8 cellular contexts compared by ENCODE assay signal in the genomic region with DNA sequence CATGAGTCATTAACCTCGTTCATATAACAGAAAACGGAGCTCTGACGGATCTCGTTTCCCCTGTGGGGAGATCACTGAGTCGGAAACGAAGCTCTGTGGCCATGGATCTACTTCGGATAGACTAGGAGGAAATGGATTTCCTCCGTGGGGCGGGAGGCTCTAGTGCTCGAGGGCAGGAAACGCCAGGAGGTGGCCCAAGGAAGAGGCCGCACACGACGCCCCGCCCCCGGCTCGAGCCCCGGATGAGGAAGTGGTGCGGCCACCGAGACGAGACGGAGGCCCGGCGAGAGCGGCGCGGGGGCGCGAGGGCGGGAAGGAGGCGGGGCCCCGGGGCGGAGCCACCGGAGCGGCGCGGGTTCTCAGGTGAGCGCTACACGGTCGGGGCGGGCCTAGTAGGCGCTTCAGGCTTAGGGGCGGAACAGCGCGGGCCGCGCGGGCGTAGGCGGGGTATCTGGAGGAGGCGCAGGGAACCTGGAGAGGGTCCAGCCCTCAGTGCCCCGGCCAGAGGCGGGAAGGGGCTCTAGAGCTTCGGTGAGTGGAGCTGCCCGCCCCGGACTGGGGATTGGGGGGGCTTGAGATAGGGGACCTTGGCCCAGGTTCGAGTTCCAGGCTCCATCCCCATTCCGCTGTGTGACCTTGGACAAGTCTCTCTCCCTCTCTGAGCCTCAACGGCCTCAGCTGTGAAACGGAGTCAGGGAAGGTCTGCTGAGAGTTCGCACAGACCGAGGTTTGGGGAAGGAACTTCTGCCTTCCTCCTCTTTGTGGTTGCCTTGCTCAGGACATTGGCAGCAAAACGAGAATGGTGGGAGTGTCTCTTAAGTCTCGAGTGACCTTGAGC. TPM values are rescaled to one million over a fixed set of nuclear protein-coding genes. Genes with fewer than 3 reads are reported as not detected.
DNase-seq lines count a peak whose midpoint lies in the region; ATAC-seq, FAIRE-seq and TF ChIP-seq lines count a peak whose summit lies in the region.

Gene DEPDC5 (plus strand): TSS at position 386 of the 838 bp plus-strand sequence. CDS start 903 bp downstream, outside the sequence.

- H3K4me2 ChIP-seq in HCT116 (ENCODE audit: low read length) (peak within 1 kb of the TSS; percentile 89), neural progenitor cell (peak within 1 kb of the TSS; percentile 80)

- H3K27me3 Mint-ChIP-seq in neural progenitor cell (ENCODE audit: insufficient read depth, low read depth) = peaks cover 2% of the 10 kb centered on the region

- CTCF ChIA-PET in HCT116 (lab: Charles Lee) = interaction anchor here (1.8 to 2.4 kb wide), 2 partner anchors 88 to 216 kb away, joined by 6 to 8 read pairs; no protein-coding TSS in a partner anchor

- no peaks in the 10 kb centered on the region for H4K20me1 ChIP-seq in HCT116 (ENCODE audit: insufficient read depth)
- no peaks in the 10 kb centered on the region for H4K20me1 ChIP-seq in neural progenitor cell (ENCODE audit: low read depth)

- RAD21 ChIA-PET in HCT116 (lab: Charles Lee; ENCODE audit: low non-redundant PET in 1 of 2, low total read pairs in 2 of 2, uncharacterized antibody in 2 of 2, unreplicated experiment in 2 of 2) = no interaction called here

- H3K9me2 ChIP-seq in HCT116 (ENCODE audit: insufficient read depth) = no peaks in the 10 kb centered on the region

- no peaks in the 10 kb centered on the region for H3K9me3 Mint-ChIP-seq in neural progenitor cell

- peaks cover 44% of the 10 kb centered on the region for H3K4me1 Mint-ChIP-seq in neural progenitor cell

- peak within 1 kb of the TSS; percentile 96 for H3K27ac Mint-ChIP-seq in neural progenitor cell

- H3K4me3 ChIP-seq in HCT116 (replicated peaks in 1 of 2; ENCODE audit: low read depth in 1 of 2, low read length in 2 of 2) = peak within 1 kb of the TSS; percentile 65 to 77
- peak within 1 kb of the TSS; percentile 80 for H3K4me3 ChIP-seq in SJSA1
- H3K4me3 ChIP-seq in neural progenitor cell = peak within 1 kb of the TSS; percentile 71

- H2AFZ ChIP-seq in HCT116 (ENCODE audit: low read depth, low read length, poor library complexity, severe bottlenecking) (no peak within 1 kb of the TSS), neural progenitor cell (replicated peaks) (peak within 1 kb of the TSS; percentile 96)

- no peaks in the 10 kb centered on the region for H3K36me3 Mint-ChIP-seq in neural progenitor cell

- H3K36me3 ChIP-seq in HCT116 (ENCODE audit: control insufficient read depth in 1 of 2, insufficient read depth in 2 of 2, low read length in 2 of 2) (0 out of 4 replicates have a peak, but pooled peaks cover 3 to 9% of the 10 kb centered on the region in 2 experiments), SJSA1 (peaks cover 15% of the 10 kb centered on the region), neural progenitor cell (no peaks in the 10 kb centered on the region)

- H3K79me2 ChIP-seq in HCT116 (ENCODE audit: insufficient read depth, low read length) (peaks cover 35% of the 10 kb centered on the region), neural progenitor cell (ENCODE audit: low read depth) (peaks cover 30% of the 10 kb centered on the region)

- peak within 1 kb of the TSS; percentile 94 for H3K4me3 Mint-ChIP-seq in neural progenitor cell

- TF ChIP-seq RAD21 in HCT116 (IDR thresholded peaks at IDR 0.05; ENCODE audit: low read depth) = no peak

- H3K9ac ChIP-seq in HCT116 (ENCODE audit: low read length) (peak within 1 kb of the TSS; percentile 79), neural progenitor cell (peak within 1 kb of the TSS; percentile 57)

- peak; percentile 85 for ATAC-seq in HCT116
- ATAC-seq in foreskin keratinocyte = peak; percentile 85

- POLR2A ChIA-PET in HCT116 (lab: Charles Lee) = interaction anchor here (0.9 to 1.9 kb wide), 5 partner anchors 77 to 196 kb away, joined by 3 to 12 read pairs (median 3); partner anchors contain the start of gene PISD

- intact Hi-C loops in HCT116 (cut with micrococcal nuclease) = loop anchor here (5.0 kb wide), 1 partner anchor 193 kb away; no protein-coding TSS in a partner anchor

- DNase-seq in HCT116 (ENCODE audit: low read depth, low spot score) = peak; percentile 85
- DNase-seq in MV-4-11 (lab: John Stamatoyannopoulos, UW) = peak; percentile 95
- DNase-seq in SJSA1 (ENCODE audit: low read depth in 1 of 2, low spot score in 2 of 2) = peak; percentile 95 to 96
- peak; percentile 81 to 96 (median 90) for DNase-seq in activated naive CD4-positive, alpha-beta T cell (lab: John Stamatoyannopoulos, UW)
- DNase-seq in foreskin keratinocyte = peak; percentile 84 to 93
- peak; percentile 97 for DNase-seq in neural progenitor cell (ENCODE audit: low spot score)
- peak; percentile 90 for DNase-seq in stromal cell of bone marrow (ENCODE audit: low read depth)

- TF ChIP-seq CTCF in HCT116 (IDR thresholded peaks at IDR 0.05 in 2 of 3, conservative IDR thresholded peaks at IDR 0.05 in 1 of 3; ENCODE audit: borderline replicate concordance in 1 of 3, insufficient read depth in 1 of 3, low read depth in 2 of 3, low read length in 2 of 3) (no peak), foreskin keratinocyte (conservative IDR thresholded peaks at IDR 0.05) (peak; percentile 6), neural progenitor cell (IDR thresholded peaks at IDR 0.05) (peak; percentile 5)

- H3K4me1 ChIP-seq in HCT116 (ENCODE audit: control insufficient read depth in 1 of 2, insufficient read depth in 2 of 2, low read length in 2 of 2) = peaks cover 24 to 38% of the 10 kb centered on the region in 2 experiments; a peak in 3 of 4 replicates
- H3K4me1 ChIP-seq in SJSA1 (replicated peaks) = peaks cover 35% of the 10 kb centered on the region
- peaks cover 22% of the 10 kb centered on the region for H3K4me1 ChIP-seq in foreskin keratinocyte
- H3K4me1 ChIP-seq in neural progenitor cell = peaks cover 21% of the 10 kb centered on the region

- H3K27me3 ChIP-seq in HCT116 (ENCODE audit: insufficient read depth, low read length) (no peaks in the 10 kb centered on the region), SJSA1 (replicated peaks) (no peaks in the 10 kb centered on the region), foreskin keratinocyte (no peaks in the 10 kb centered on the region), neural progenitor cell (no peaks in the 10 kb centered on the region)

- FAIRE-seq in G401.6 (lab: Jason Lieb, UNC) = peak; percentile 47

- BruUV-seq in HCT116 (replicated peaks; lab: Mats Ljungman, UMichigan) = TSS peak; percentile 55

- peak; percentile 88 for TF ChIP-seq POLR2A in HCT116 (IDR thresholded peaks at IDR 0.05; ENCODE audit: borderline replicate concordance, extremely low read depth, insufficient read depth, insufficient read length)

- H3F3A ChIP-seq in neural progenitor cell (ENCODE audit: low read depth) = peaks cover 50% of the 10 kb centered on the region

- H3K27ac ChIP-seq in HCT116 (ENCODE audit: low read depth, low read length) (peak within 1 kb of the TSS; percentile 92), SJSA1 (peak within 1 kb of the TSS; percentile 82), foreskin keratinocyte (peak within 1 kb of the TSS; percentile 83), neural progenitor cell (peak within 1 kb of the TSS; percentile 89)

- H3K9me3 ChIP-seq in HCT116 (ENCODE audit: control insufficient read depth in 1 of 2, insufficient read depth in 1 of 2, low read depth in 1 of 2, low read length in 2 of 2) (no peaks in the 10 kb centered on the region), SJSA1 (replicated peaks) (no peaks in the 10 kb centered on the region), neural progenitor cell (ENCODE audit: low read depth) (no peaks in the 10 kb centered on the region)

TF ChIP-seq in HCT116, 20 proteins besides CTCF, POLR2A, EP300 and RAD21 (continues in another document):
- TF ChIP-seq, protein P1, sequence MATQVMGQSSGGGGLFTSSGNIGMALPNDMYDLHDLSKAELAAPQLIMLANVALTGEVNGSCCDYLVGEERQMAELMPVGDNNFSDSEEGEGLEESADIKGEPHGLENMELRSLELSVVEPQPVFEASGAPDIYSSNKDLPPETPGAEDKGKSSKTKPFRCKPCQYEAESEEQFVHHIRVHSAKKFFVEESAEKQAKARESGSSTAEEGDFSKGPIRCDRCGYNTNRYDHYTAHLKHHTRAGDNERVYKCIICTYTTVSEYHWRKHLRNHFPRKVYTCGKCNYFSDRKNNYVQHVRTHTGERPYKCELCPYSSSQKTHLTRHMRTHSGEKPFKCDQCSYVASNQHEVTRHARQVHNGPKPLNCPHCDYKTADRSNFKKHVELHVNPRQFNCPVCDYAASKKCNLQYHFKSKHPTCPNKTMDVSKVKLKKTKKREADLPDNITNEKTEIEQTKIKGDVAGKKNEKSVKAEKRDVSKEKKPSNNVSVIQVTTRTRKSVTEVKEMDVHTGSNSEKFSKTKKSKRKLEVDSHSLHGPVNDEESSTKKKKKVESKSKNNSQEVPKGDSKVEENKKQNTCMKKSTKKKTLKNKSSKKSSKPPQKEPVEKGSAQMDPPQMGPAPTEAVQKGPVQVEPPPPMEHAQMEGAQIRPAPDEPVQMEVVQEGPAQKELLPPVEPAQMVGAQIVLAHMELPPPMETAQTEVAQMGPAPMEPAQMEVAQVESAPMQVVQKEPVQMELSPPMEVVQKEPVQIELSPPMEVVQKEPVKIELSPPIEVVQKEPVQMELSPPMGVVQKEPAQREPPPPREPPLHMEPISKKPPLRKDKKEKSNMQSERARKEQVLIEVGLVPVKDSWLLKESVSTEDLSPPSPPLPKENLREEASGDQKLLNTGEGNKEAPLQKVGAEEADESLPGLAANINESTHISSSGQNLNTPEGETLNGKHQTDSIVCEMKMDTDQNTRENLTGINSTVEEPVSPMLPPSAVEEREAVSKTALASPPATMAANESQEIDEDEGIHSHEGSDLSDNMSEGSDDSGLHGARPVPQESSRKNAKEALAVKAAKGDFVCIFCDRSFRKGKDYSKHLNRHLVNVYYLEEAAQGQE (IDR thresholded peaks at IDR 0.05; ENCODE audit: low read depth) = no peak
- peak; percentile 94 for TF ChIP-seq EGR1 (IDR thresholded peaks at IDR 0.05; ENCODE audit: low read depth)
- peak; percentile 77 for TF ChIP-seq MAX (IDR thresholded peaks at IDR 0.05)
- TF ChIP-seq ELF1 (IDR thresholded peaks at IDR 0.05; ENCODE audit: borderline replicate concordance, low read depth) = peak; percentile 88
- TF ChIP-seq ZNF274 (IDR thresholded peaks at IDR 0.05; ENCODE audit: low read depth, low read length) = no peak
- TF ChIP-seq SIN3A (IDR thresholded peaks at IDR 0.05; ENCODE audit: low read depth) = peak; percentile 68
- TF ChIP-seq POLR2AphosphoS5 (IDR thresholded peaks at IDR 0.05; ENCODE audit: low read depth, low read length) = peak; percentile 86
- peak; percentile 38 for TF ChIP-seq YY1 (IDR thresholded peaks at IDR 0.05; ENCODE audit: extremely low read depth, insufficient replicate concordance, low read depth, low read length)
- peak; percentile 70 for TF ChIP-seq ZFX (IDR thresholded peaks at IDR 0.05)

RNA-seq across cellular contexts. Expression of gene DEPDC5, which starts in this region (rescaled TPM):
- total RNA-seq in HCT116 (2021; ENCODE audit: unreplicated experiment) (35.0 TPM), foreskin keratinocyte (10.2 and 10.6 TPM in 2 replicates), neural progenitor cell (ENCODE audit: low replicate concordance) (18.3 and 37.1 TPM in 2 replicates)
- 11.3 and 14.1 TPM in 2 replicates for polyA plus RNA-seq in HCT116 (2012)
- total RNA-seq in SJSA1 (2014; rRNA removed; shearing (Covaris generic)) = 6.5 and 11.9 TPM in 2 replicates
- polyA plus RNA-seq in foreskin keratinocyte = 4.8 and 5.6 TPM in 2 replicates

Comparison
In these comparisons a context has a peak if more than half of its experiments do, and no peak if none do; other contexts are left out.
1. Peak in every context shown above with its lines: DNase-seq, ATAC-seq, H3K4me3 ChIP-seq and H3K27ac ChIP-seq.
2. CTCF ChIP-seq: peak in foreskin keratinocyte (single experiment) and neural progenitor cell (single experiment); none in HCT116 (0 of 3).